ENCODE assay signal across 1 cellular context in the genomic region with DNA sequence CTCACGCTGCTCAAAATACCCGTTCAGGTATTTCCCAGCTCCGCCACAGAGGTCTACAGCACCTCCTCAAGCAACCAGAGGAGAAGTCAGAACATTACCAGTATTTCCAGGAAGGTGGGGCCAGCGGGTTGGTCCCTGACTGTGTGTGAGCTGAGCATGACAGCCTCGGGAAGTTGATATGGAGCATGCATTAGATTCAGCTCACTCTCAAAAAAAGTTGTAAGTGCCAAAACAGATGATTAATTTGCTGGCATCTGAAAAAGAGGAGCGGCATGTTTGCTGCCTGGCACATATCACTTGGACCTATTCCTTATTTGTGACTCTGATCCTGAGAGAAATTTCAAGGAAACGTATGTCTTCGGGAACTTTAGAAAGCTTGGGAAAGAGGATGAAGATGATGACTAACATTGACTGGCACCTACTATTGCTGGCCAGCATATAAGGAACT.
A peak's percentile ranks its signal among the peaks of the same experiment; 100 is the strongest.
TF ChIP-seq lines count a peak whose summit lies in the region.

No MANE protein-coding gene starts in this region.

TF ChIP-seq in HepG2, 621 proteins besides CTCF, POLR2A, EP300 and RAD21 (continues in another document):
- TF ChIP-seq, protein P1, sequence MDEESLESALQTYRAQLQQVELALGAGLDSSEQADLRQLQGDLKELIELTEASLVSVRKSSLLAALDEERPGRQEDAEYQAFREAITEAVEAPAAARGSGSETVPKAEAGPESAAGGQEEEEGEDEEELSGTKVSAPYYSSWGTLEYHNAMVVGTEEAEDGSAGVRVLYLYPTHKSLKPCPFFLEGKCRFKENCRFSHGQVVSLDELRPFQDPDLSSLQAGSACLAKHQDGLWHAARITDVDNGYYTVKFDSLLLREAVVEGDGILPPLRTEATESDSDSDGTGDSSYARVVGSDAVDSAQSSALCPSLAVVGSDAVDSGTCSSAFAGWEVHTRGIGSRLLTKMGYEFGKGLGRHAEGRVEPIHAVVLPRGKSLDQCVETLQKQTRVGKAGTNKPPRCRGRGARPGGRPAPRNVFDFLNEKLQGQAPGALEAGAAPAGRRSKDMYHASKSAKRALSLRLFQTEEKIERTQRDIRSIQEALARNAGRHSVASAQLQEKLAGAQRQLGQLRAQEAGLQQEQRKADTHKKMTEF (CRISPR knock-in tag; IDR thresholded peaks at IDR 0.05): no peak
- TF ChIP-seq ESRRA (CRISPR knock-in tag; IDR thresholded peaks at IDR 0.05; ENCODE audit: low read depth) (no peak), ZNF543 (CRISPR knock-in tag; IDR thresholded peaks at IDR 0.05) (no peak), RORA (CRISPR knock-in tag; IDR thresholded peaks at IDR 0.05) (0 out of 2 replicates have a peak, but pooled peaks have one; percentile 9), ZNF331 (CRISPR knock-in tag; IDR thresholded peaks at IDR 0.05) (peak; percentile 33; the same call in 1 of the 2 replicates), SP5 (CRISPR knock-in tag; IDR thresholded peaks at IDR 0.05; ENCODE audit: borderline replicate concordance, low read depth) (peak; percentile 31; the same call in 1 of the 2 replicates), ISL2 (CRISPR knock-in tag; IDR thresholded peaks at IDR 0.05) (no peak), GPN1 (CRISPR knock-in tag; IDR thresholded peaks at IDR 0.05; ENCODE audit: borderline replicate concordance) (no peak), ZNF33B (CRISPR knock-in tag; IDR thresholded peaks at IDR 0.05) (no peak), SKI (IDR thresholded peaks at IDR 0.05; ENCODE audit: partially characterized antibody) (no peak), ZNF616 (CRISPR knock-in tag; IDR thresholded peaks at IDR 0.05; ENCODE audit: low read depth) (no peak), ZKSCAN5 (CRISPR knock-in tag; IDR thresholded peaks at IDR 0.05) (no peak), ZNF672 (CRISPR knock-in tag; IDR thresholded peaks at IDR 0.05) (no peak), CCAR2 (optimal IDR thresholded peaks at IDR 0.05; ENCODE audit: low read depth, low read length) (no peak), FOXA3 (CRISPR knock-in tag; IDR thresholded peaks at IDR 0.05) (0 out of 2 replicates have a peak, but pooled peaks have one; percentile 13), HMG20B (CRISPR knock-in tag; conservative IDR thresholded peaks at IDR 0.05) (no peak), ZNF337 (CRISPR knock-in tag; IDR thresholded peaks at IDR 0.05; ENCODE audit: borderline replicate concordance, low read depth) (0 out of 2 replicates have a peak, but pooled peaks have one; percentile 3), KAT7 (CRISPR knock-in tag; IDR thresholded peaks at IDR 0.05; ENCODE audit: borderline replicate concordance) (0 out of 2 replicates have a peak, but pooled peaks have one; percentile 41), ZBTB33 (CRISPR knock-in tag; IDR thresholded peaks at IDR 0.05) (peak; percentile 54; the same call in 1 of the 2 replicates), ZNF460 (CRISPR knock-in tag; IDR thresholded peaks at IDR 0.05; ENCODE audit: borderline replicate concordance) (no peak), ZBTB38 (CRISPR knock-in tag; IDR thresholded peaks at IDR 0.05) (peak; percentile 48; the same call in 1 of the 2 replicates), HOXA9 (CRISPR knock-in tag; IDR thresholded peaks at IDR 0.05; ENCODE audit: borderline replicate concordance) (no peak), FOXO1 (CRISPR knock-in tag; IDR thresholded peaks at IDR 0.05) (0 out of 2 replicates have a peak, but pooled peaks have one; percentile 15), HINFP (CRISPR knock-in tag; IDR thresholded peaks at IDR 0.05; ENCODE audit: low read depth) (0 out of 2 replicates have a peak, but pooled peaks have one; percentile 16), ASH2L (IDR thresholded peaks at IDR 0.05; ENCODE audit: insufficient read length, low read depth, low read length) (peak; percentile 35), POLR2G (IDR thresholded peaks at IDR 0.05; ENCODE audit: low read depth, low read length) (peak; percentile 49; the same call in 1 of the 2 replicates), LBX2 (CRISPR knock-in tag; IDR thresholded peaks at IDR 0.05; ENCODE audit: borderline replicate concordance) (no peak), RBM22 (optimal IDR thresholded peaks at IDR 0.05; ENCODE audit: low read length) (peak; percentile 82), ZC3H4 (CRISPR knock-in tag; IDR thresholded peaks at IDR 0.05; ENCODE audit: borderline replicate concordance) (0 out of 2 replicates have a peak, but pooled peaks have one; percentile 21), FOXA1 (IDR thresholded peaks at IDR 0.05) (no peak), FOXA1 (CRISPR knock-in tag; IDR thresholded peaks at IDR 0.05) (peak; percentile 18; the same call in 1 of the 2 replicates), MTF1 (CRISPR knock-in tag; IDR thresholded peaks at IDR 0.05) (no peak), MTERF4 (CRISPR knock-in tag; IDR thresholded peaks at IDR 0.05) (0 out of 2 replicates have a peak, but pooled peaks have one; percentile 29), SP140L (CRISPR knock-in tag; IDR thresholded peaks at IDR 0.05; ENCODE audit: borderline replicate concordance) (no peak)
- TF ChIP-seq, protein P2, sequence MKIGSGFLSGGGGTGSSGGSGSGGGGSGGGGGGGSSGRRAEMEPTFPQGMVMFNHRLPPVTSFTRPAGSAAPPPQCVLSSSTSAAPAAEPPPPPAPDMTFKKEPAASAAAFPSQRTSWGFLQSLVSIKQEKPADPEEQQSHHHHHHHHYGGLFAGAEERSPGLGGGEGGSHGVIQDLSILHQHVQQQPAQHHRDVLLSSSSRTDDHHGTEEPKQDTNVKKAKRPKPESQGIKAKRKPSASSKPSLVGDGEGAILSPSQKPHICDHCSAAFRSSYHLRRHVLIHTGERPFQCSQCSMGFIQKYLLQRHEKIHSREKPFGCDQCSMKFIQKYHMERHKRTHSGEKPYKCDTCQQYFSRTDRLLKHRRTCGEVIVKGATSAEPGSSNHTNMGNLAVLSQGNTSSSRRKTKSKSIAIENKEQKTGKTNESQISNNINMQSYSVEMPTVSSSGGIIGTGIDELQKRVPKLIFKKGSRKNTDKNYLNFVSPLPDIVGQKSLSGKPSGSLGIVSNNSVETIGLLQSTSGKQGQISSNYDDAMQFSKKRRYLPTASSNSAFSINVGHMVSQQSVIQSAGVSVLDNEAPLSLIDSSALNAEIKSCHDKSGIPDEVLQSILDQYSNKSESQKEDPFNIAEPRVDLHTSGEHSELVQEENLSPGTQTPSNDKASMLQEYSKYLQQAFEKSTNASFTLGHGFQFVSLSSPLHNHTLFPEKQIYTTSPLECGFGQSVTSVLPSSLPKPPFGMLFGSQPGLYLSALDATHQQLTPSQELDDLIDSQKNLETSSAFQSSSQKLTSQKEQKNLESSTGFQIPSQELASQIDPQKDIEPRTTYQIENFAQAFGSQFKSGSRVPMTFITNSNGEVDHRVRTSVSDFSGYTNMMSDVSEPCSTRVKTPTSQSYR (CRISPR knock-in tag; IDR thresholded peaks at IDR 0.05; ENCODE audit: borderline replicate concordance): peak; percentile 24; the same call in 1 of the 2 replicates
- TF ChIP-seq, protein P3, sequence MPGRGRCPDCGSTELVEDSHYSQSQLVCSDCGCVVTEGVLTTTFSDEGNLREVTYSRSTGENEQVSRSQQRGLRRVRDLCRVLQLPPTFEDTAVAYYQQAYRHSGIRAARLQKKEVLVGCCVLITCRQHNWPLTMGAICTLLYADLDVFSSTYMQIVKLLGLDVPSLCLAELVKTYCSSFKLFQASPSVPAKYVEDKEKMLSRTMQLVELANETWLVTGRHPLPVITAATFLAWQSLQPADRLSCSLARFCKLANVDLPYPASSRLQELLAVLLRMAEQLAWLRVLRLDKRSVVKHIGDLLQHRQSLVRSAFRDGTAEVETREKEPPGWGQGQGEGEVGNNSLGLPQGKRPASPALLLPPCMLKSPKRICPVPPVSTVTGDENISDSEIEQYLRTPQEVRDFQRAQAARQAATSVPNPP (CRISPR knock-in tag; IDR thresholded peaks at IDR 0.05): no peak
- TF ChIP-seq, protein P4, sequence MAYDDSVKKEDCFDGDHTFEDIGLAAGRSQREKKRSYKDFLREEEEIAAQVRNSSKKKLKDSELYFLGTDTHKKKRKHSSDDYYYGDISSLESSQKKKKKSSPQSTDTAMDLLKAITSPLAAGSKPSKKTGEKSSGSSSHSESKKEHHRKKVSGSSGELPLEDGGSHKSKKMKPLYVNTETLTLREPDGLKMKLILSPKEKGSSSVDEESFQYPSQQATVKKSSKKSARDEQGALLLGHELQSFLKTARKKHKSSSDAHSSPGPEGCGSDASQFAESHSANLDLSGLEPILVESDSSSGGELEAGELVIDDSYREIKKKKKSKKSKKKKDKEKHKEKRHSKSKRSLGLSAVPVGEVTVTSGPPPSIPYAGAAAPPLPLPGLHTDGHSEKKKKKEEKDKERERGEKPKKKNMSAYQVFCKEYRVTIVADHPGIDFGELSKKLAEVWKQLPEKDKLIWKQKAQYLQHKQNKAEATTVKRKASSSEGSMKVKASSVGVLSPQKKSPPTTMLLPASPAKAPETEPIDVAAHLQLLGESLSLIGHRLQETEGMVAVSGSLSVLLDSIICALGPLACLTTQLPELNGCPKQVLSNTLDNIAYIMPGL (CRISPR knock-in tag; IDR thresholded peaks at IDR 0.05; ENCODE audit: borderline replicate concordance in 1 of 2, low read depth in 1 of 2): peak in 1 of 2 experiments; percentile 45; a peak in 1 of 4 replicates
- TF ChIP-seq, protein P5, sequence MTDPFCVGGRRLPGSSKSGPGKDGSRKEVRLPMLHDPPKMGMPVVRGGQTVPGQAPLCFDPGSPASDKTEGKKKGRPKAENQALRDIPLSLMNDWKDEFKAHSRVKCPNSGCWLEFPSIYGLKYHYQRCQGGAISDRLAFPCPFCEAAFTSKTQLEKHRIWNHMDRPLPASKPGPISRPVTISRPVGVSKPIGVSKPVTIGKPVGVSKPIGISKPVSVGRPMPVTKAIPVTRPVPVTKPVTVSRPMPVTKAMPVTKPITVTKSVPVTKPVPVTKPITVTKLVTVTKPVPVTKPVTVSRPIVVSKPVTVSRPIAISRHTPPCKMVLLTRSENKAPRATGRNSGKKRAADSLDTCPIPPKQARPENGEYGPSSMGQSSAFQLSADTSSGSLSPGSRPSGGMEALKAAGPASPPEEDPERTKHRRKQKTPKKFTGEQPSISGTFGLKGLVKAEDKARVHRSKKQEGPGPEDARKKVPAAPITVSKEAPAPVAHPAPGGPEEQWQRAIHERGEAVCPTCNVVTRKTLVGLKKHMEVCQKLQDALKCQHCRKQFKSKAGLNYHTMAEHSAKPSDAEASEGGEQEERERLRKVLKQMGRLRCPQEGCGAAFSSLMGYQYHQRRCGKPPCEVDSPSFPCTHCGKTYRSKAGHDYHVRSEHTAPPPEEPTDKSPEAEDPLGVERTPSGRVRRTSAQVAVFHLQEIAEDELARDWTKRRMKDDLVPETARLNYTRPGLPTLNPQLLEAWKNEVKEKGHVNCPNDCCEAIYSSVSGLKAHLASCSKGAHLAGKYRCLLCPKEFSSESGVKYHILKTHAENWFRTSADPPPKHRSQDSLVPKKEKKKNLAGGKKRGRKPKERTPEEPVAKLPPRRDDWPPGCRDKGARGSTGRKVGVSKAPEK (CRISPR knock-in tag; IDR thresholded peaks at IDR 0.05; ENCODE audit: borderline replicate concordance): no peak
